Comparison of ENCODE assay signal across 8 cellular contexts in genomic region chr3:105806361-105806760, GRCh38.
DNase-seq lines count a peak whose midpoint lies in the region; ATAC-seq and TF ChIP-seq lines count a peak whose summit lies in the region.
"Had no signal": no experiment of that assay in that cellular context is flagged by ENCODE, and none has a peak within 500 bp of the region (broad histone marks: within the 10 kb centered on the region; RNA-seq: fewer than 3 reads in every experiment).

No MANE protein-coding gene starts in this region.

- no peaks in the 10 kb centered on the region for H3K9me2 ChIP-seq in GM23248 (ENCODE audit: insufficient read depth)

- ATAC-seq in sciatic nerve = peak; percentile 49
- no peak for ATAC-seq in HG02588 (IDR thresholded peaks at IDR 0.05; ENCODE audit: unreplicated experiment)
- ATAC-seq in HG03520 (IDR thresholded peaks at IDR 0.05; ENCODE audit: unreplicated experiment) = no peak

- TF ChIP-seq CTCF in cardiac fibroblast (IDR thresholded peaks at IDR 0.05; ENCODE audit: low read depth, low read length) (no peak), coronary artery (IDR thresholded peaks at IDR 0.05) (no peak)

- H3K79me2 ChIP-seq in GM23248 (ENCODE audit: insufficient read depth) = peaks cover 100% of the 10 kb centered on the region

- H3K4me3 ChIP-seq in GM23248 (no peak overlapping the region), cardiac fibroblast (replicated peaks in 1 of 2; ENCODE audit: low read depth in 2 of 2, low read length in 2 of 2) (no peak overlapping the region), coronary artery (no peak overlapping the region)

- DNase-seq in GM23248 (peak; percentile 72), NOMO-1 (lab: John Stamatoyannopoulos, UW; ENCODE audit: unreplicated experiment in 2 of 2) (peak; percentile 44 to 57), cardiac fibroblast (ENCODE audit: low read depth in 2 of 2) (peak; percentile 65), sciatic nerve (ENCODE audit: low spot score) (no peak), coronary artery (ENCODE audit: low spot score) (no peak)

- in situ Hi-C loops in GM23248 (cut with MboI) = no loop called here

- H3K9me3 ChIP-seq in GM23248 (ENCODE audit: low read depth) = no peaks in the 10 kb centered on the region
- H3K9me3 ChIP-seq: neutrophil had no signal

- peak overlapping the region; percentile 15; the same call in 1 of the 2 replicates for H3K9ac ChIP-seq in GM23248

- H3K4me2 ChIP-seq in GM23248 (ENCODE audit: unreplicated experiment) = peak overlapping the region; percentile 20

- intact Hi-C loops in sciatic nerve (cut with DNase I) = no loop called here

- H2AFZ ChIP-seq in GM23248 = no peak overlapping the region

- H3K36me3 ChIP-seq in GM23248 (ENCODE audit: low read depth) = peaks cover 6% of the 10 kb centered on the region; the same call in 1 of the 2 replicates
- H3K36me3 ChIP-seq: neutrophil had no signal

- H3K27ac ChIP-seq in GM23248 (peak overlapping the region; percentile 58), coronary artery (no peak overlapping the region)
- H3K27ac ChIP-seq: neutrophil had no signal

- peaks cover 60% of the 10 kb centered on the region for H3K4me1 ChIP-seq in GM23248 (ENCODE audit: insufficient read depth)

- H4K20me1 ChIP-seq in GM23248 (ENCODE audit: insufficient read depth) = peaks cover 4% of the 10 kb centered on the region; the same call in 1 of the 2 replicates

- peaks cover 64% of the 10 kb centered on the region for H3F3A ChIP-seq in GM23248 (ENCODE audit: insufficient read depth)

- no peaks in the 10 kb centered on the region for H3K27me3 ChIP-seq in GM23248 (replicated peaks; ENCODE audit: insufficient read depth)
- H3K27me3 ChIP-seq: neutrophil had no signal

Comparison
In these comparisons a context has a peak if more than half of its experiments do, and no peak if none do; other contexts are left out.
1. DNase-seq: peak in GM23248 (single experiment), NOMO-1 (2 of 2) and cardiac fibroblast (2 of 2); none in sciatic nerve (single experiment) and coronary artery (single experiment).